Comparison of ENCODE assay signal across 28 cellular contexts in genomic region chr6:142558785-142559184, GRCh38.
"Had no signal": no experiment of that assay in that cellular context is flagged by ENCODE, and none has a peak within 500 bp of the region (broad histone marks: within the 10 kb centered on the region; RNA-seq: fewer than 3 reads in every experiment).

No MANE protein-coding gene starts in this region.

- DNase-seq: natural killer cell; occipital lobe; ovary; posterior cingulate gyrus; psoas muscle; right cardiac atrium; spleen; stimulated activated CD4-positive, alpha-beta T cell treated with anti-CD3 and anti-CD28 coated beads, Interleukin-12 subunit alpha, Interleukin-12 subunit beta, amount 100 ng/mL, for 4 hours; stimulated activated CD4-positive, alpha-beta T cell treated with anti-CD3 and anti-CD28 coated beads, Interleukin-1b, Interleukin-23, amount 100 ng/mL, for 48 hours; stimulated activated CD4-positive, alpha-beta T cell treated with anti-CD3 and anti-CD28 coated beads, Interleukin-4, amount 100 ng/mL, for 1 hour; stimulated activated CD4-positive, alpha-beta T cell treated with anti-CD3 and anti-CD28 coated beads, Interleukin-4, amount 100 ng/mL, for 4 hours; stimulated activated CD8-positive, alpha-beta memory T cell treated with anti-CD3 and anti-CD28 coated beads, Interleukin-4, amount 100 ng/mL, for 48 hours; stimulated activated naive CD4-positive, alpha-beta T cell; stimulated activated naive CD8-positive, alpha-beta T cell treated with anti-CD3 and anti-CD28 coated beads, Interleukin-15, amount 100 ng/mL, for 72 hours; stimulated activated naive CD8-positive, alpha-beta T cell treated with anti-CD3 and anti-CD28 coated beads, Interleukin-15, Interleukin-2, amounts not matched to agents 100 U/mL and 50 U/mL, for 24 hours; substantia nigra; testis; tibial artery; transverse colon; upper lobe of right lung; uterus had no signal

- H3K27ac ChIP-seq: neural progenitor cell, ovary, parathyroid adenoma, psoas muscle, skin epidermis, spleen, suprapubic skin, testis, tibial artery, transverse colon, upper lobe of right lung, uterus had no signal

- ATAC-seq: natural killer cell; psoas muscle; right cardiac atrium; sciatic nerve; stimulated activated memory B cell treated with anti-CD40 and anti-IgM and Interleukin-4, amounts not matched to agents 10 μg/mL and 1 μg/mL and 100 μg/mL, for 72 hours; stimulated activated naive CD8-positive, alpha-beta T cell treated with anti-CD3 and anti-CD28 coated beads, Interleukin-15, amount 100 ng/mL, for 72 hours; stimulated activated naive CD8-positive, alpha-beta T cell treated with anti-CD3 and anti-CD28 coated beads, Interleukin-15, Interleukin-2, amounts not matched to agents 100 U/mL and 50 U/mL, for 24 hours; upper lobe of right lung had no signal

- H3K36me3 ChIP-seq: neural progenitor cell, ovary, spleen, suprapubic skin, tibial artery, transverse colon, upper lobe of right lung, uterus had no signal

- H3K9ac ChIP-seq: neural progenitor cell, parathyroid adenoma had no signal

- H3K79me2 ChIP-seq: parathyroid adenoma had no signal

- H3K27me3 ChIP-seq: neural progenitor cell, ovary, spleen, suprapubic skin, testis, tibial artery, transverse colon, upper lobe of right lung, uterus had no signal

- H2AFZ ChIP-seq: neural progenitor cell, parathyroid adenoma had no signal

- H3K4me3 ChIP-seq: neural progenitor cell, ovary, psoas muscle, skin epidermis, smooth muscle cell, spleen, suprapubic skin, testis, tibial artery, transverse colon, upper lobe of right lung, uterus had no signal

- H3K4me1 ChIP-seq: neural progenitor cell, parathyroid adenoma, psoas muscle, spleen, suprapubic skin, testis, tibial artery, transverse colon, upper lobe of right lung, uterus had no signal

- H3K9me3 ChIP-seq: ovary, psoas muscle, spleen, suprapubic skin, testis, tibial artery, transverse colon, upper lobe of right lung, uterus had no signal

- H3K4me2 ChIP-seq: neural progenitor cell, smooth muscle cell had no signal
